Comparison of ENCODE assay signal across 1 cellular context in genomic region chr14:20935303-20935984, GRCh38.
TF ChIP-seq lines count a peak whose summit lies in the region.

No MANE protein-coding gene starts in this region.

TF ChIP-seq in GM12878, 131 proteins besides CTCF, POLR2A, EP300 and RAD21:
- TF ChIP-seq PKNOX1 (IDR thresholded peaks at IDR 0.05) (peak; percentile 65), BCL11A (IDR thresholded peaks at IDR 0.05; ENCODE audit: low read depth, low read length) (no peak)
TF ChIP-seq in GM12878: peak in this region for 1.
